ENCODE assay signal across 22 cellular contexts in the genomic region with DNA sequence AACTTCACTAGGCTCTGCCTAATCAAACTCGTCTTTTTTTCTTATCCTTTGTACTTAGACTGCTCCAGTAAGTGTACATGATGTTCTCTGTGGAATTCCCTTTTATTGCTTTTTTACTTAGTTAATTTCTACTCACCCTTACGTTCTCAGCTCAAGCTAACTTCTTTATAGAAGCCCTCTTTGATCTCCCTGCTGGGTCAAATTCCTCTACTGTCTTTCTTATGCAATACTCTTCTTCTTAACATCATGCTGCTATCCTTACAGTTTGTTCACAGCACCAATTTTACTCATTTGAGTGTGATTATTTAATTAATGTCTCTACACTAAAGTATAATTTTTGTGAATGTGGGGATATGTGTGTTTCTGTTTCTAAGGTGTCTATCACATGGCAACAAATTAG.
A peak's percentile ranks its signal among the peaks of the same experiment; 100 is the strongest.
DNase-seq lines count a peak whose midpoint lies in the region; ATAC-seq, FAIRE-seq and TF ChIP-seq lines count a peak whose summit lies in the region.
"Had no signal": no experiment of that assay in that cellular context is flagged by ENCODE, and none has a peak within 500 bp of the region (broad histone marks: within the 10 kb centered on the region; RNA-seq: fewer than 3 reads in every experiment).

No MANE protein-coding gene starts in this region.

- H3K4ac ChIP-seq in H1 (replicated peaks; ENCODE audit: insufficient read length, low read depth, low read length): no peak overlapping the region
- no peak overlapping the region for H3K4ac ChIP-seq in mesendoderm (ENCODE audit: low read depth, low read length)

- no peak overlapping the region for H3K56ac ChIP-seq in H1 (replicated peaks; ENCODE audit: insufficient read length, low read depth, low read length)
- H3K56ac ChIP-seq in mesendoderm (ENCODE audit: low read length): no peak overlapping the region

- H4K91ac ChIP-seq in H1 (replicated peaks; ENCODE audit: insufficient read length, low read length): no peak overlapping the region

- no peak overlapping the region for H2BK12ac ChIP-seq in H1 (ENCODE audit: low read depth, low read length)

- H4K5ac ChIP-seq in H1 (ENCODE audit: insufficient read length, low read depth, low read length) (peak overlapping the region; percentile 36), mesendoderm (ENCODE audit: low read length) (no peak overlapping the region)

- H3K4me1 ChIP-seq in H1 (replicated peaks in 1 of 4; ENCODE audit: control insufficient read depth in 3 of 4, insufficient read depth in 4 of 4, low read length in 3 of 4) (peaks cover 0 to 6% (median 0%) of the 10 kb centered on the region in 4 experiments; a peak in 2 of 7 replicates), mesendoderm (ENCODE audit: control insufficient read depth, low read depth, low read length) (no peaks in the 10 kb centered on the region)
- H3K4me1 ChIP-seq: BE2C, Caco-2 had no signal

- H2BK5ac ChIP-seq in H1 (ENCODE audit: low read depth, low read length) (no peak overlapping the region), mesendoderm (ENCODE audit: low read length) (no peak overlapping the region)

- H3K79me2 ChIP-seq in H1 (ENCODE audit: control insufficient read depth in 1 of 2, insufficient read depth in 2 of 2, low read length in 2 of 2) (no peaks in the 10 kb centered on the region), mesendoderm (ENCODE audit: control insufficient read depth, insufficient read depth, low read length) (no peaks in the 10 kb centered on the region)

- no peak overlapping the region for H2AFZ ChIP-seq in H1 (ENCODE audit: low read length)

- no peak overlapping the region for H3K4me3 ChIP-seq in SK-N-MC
- no peak overlapping the region for H3K4me3 ChIP-seq in H1 (ENCODE audit: extremely low read depth in 1 of 4, insufficient read depth in 2 of 4, low read depth in 3 of 4, low read length in 4 of 4)
- no peak overlapping the region for H3K4me3 ChIP-seq in mesendoderm (ENCODE audit: low read length)

- H3K9ac ChIP-seq in SK-N-MC (ENCODE audit: insufficient read length): no peak overlapping the region
- H3K9ac ChIP-seq in H1 (replicated peaks in 1 of 4; ENCODE audit: extremely low read depth in 1 of 4, low read depth in 3 of 4, low read length in 3 of 4): no peak overlapping the region
- no peak overlapping the region for H3K9ac ChIP-seq in mesendoderm (ENCODE audit: low read length)

- H3K9me3 ChIP-seq in SK-N-MC (ENCODE audit: low read depth, low read length) (no peaks in the 10 kb centered on the region), H1 (ENCODE audit: insufficient read depth in 2 of 2, low read depth in 1 of 2, low read length in 1 of 2) (no peaks in the 10 kb centered on the region)
- H3K9me3 ChIP-seq: BE2C, Caco-2 had no signal

- no peak overlapping the region for H3K14ac ChIP-seq in H1 (ENCODE audit: insufficient read length)

- no peak for TF ChIP-seq EP300 in H1 (IDR thresholded peaks at IDR 0.05; ENCODE audit: borderline replicate concordance in 1 of 2, low read depth in 2 of 2, low read length in 2 of 2)

- no peak for TF ChIP-seq RAD21 in H1 (IDR thresholded peaks at IDR 0.05 in 1 of 2, conservative IDR thresholded peaks at IDR 0.05 in 1 of 2; ENCODE audit: low read depth in 2 of 2, low read length in 2 of 2)

- H2BK120ac ChIP-seq in H1 (replicated peaks; ENCODE audit: low read depth, low read length) (no peak overlapping the region), mesendoderm (ENCODE audit: low read depth, low read length) (no peak overlapping the region)

- ATAC-seq in GM19455 (IDR thresholded peaks at IDR 0.05; ENCODE audit: unreplicated experiment): no peak
- ATAC-seq: HCT116, HepG2 had no signal

- H4K8ac ChIP-seq in H1 (ENCODE audit: extremely low read depth, insufficient read depth, low read length): no peak overlapping the region
- no peak overlapping the region for H4K8ac ChIP-seq in mesendoderm (ENCODE audit: low read depth, low read length)

- H3K23ac ChIP-seq in H1 (ENCODE audit: insufficient read length): no peak overlapping the region
- no peak overlapping the region for H3K23ac ChIP-seq in mesendoderm (ENCODE audit: low read length)

- H3K18ac ChIP-seq in H1 (ENCODE audit: extremely low read depth, low read length): no peak overlapping the region
- no peak overlapping the region for H3K18ac ChIP-seq in mesendoderm (ENCODE audit: low read length)

- no peaks in the 10 kb centered on the region for H3K79me1 ChIP-seq in H1 (ENCODE audit: low read depth, low read length)
- H3K79me1 ChIP-seq in mesendoderm (ENCODE audit: low read length): no peaks in the 10 kb centered on the region

- POLR2A ChIA-PET in H1 (lab: Charles Lee; ENCODE audit: partially characterized antibody): no interaction called here

- H3K27ac ChIP-seq in SK-N-MC: peak overlapping the region; percentile 25; the same call in 1 of the 2 replicates
- no peak overlapping the region for H3K27ac ChIP-seq in H1 (ENCODE audit: low read depth, low read length)
- H3K27ac ChIP-seq in mesendoderm (ENCODE audit: low read depth, low read length): no peak overlapping the region

- FAIRE-seq in H1 (lab: Jason Lieb, UNC): no peak
- FAIRE-seq: A204.1, D721Med, G401.6, GM12891, GM18507, H54, HepG2 had no signal

- H3K4me2 ChIP-seq in H1 (ENCODE audit: insufficient read depth in 1 of 2, low read depth in 2 of 2, low read length in 2 of 2) (no peak overlapping the region), mesendoderm (ENCODE audit: low read length) (no peak overlapping the region)

- no peaks in the 10 kb centered on the region for H4K20me1 ChIP-seq in H1 (replicated peaks in 1 of 2; ENCODE audit: control insufficient read depth in 1 of 2, insufficient read depth in 2 of 2, low read length in 2 of 2)

- H3K23me2 ChIP-seq in H1 (ENCODE audit: low read depth, low read length): no peaks in the 10 kb centered on the region

- no peak for TF ChIP-seq POLR2A in H1 (IDR thresholded peaks at IDR 0.05; ENCODE audit: control extremely low read depth in 1 of 2, low read depth in 2 of 2, low read length in 2 of 2)

- WGBS in H1 (ENCODE audit: extremely low coverage in 1 of 2, insufficient coverage in 1 of 2, insufficient read length in 1 of 2, insufficient replicate concordance in 2 of 2, low coverage in 1 of 2, low lambda C conversion rate in 2 of 2, missing lambda C conversion rate in 1 of 2), 2 experiments: 70% methylated on average over 2 of the region's 2 CpGs; no CpG with 5 or more reads in 1 of the 2 experiments
- WGBS in mesendoderm (ENCODE audit: extremely low coverage, insufficient coverage, low lambda C conversion rate): no CpG with 5 or more reads among the region's 2 CpGs

- TF ChIP-seq CTCF in H1 (IDR thresholded peaks at IDR 0.05; ENCODE audit: control extremely low read depth in 1 of 3, insufficient read depth in 1 of 3, low read depth in 1 of 3, low read length in 3 of 3): no peak

- H3K27me3 ChIP-seq in H1 (replicated peaks in 1 of 4; ENCODE audit: control insufficient read depth in 3 of 4, extremely low read depth in 1 of 4, insufficient read depth in 3 of 4, low read length in 3 of 4): no peaks in the 10 kb centered on the region
- no peaks in the 10 kb centered on the region for H3K27me3 ChIP-seq in mesendoderm (ENCODE audit: insufficient read depth, low read length, poor library complexity)
- H3K27me3 ChIP-seq: BE2C had no signal

- H2BK20ac ChIP-seq in H1 (ENCODE audit: low read length): no peak overlapping the region

- H2BK15ac ChIP-seq in H1 (ENCODE audit: low read length) (no peak overlapping the region), mesendoderm (replicated peaks; ENCODE audit: low read depth) (no peak overlapping the region)

- H3K36me3 ChIP-seq in SK-N-MC (ENCODE audit: insufficient read depth, low read length): no peaks in the 10 kb centered on the region
- no peaks in the 10 kb centered on the region for H3K36me3 ChIP-seq in H1 (ENCODE audit: control insufficient read depth in 2 of 4, insufficient read depth in 4 of 4, low read length in 3 of 4)
- no peaks in the 10 kb centered on the region for H3K36me3 ChIP-seq in mesendoderm (ENCODE audit: control insufficient read depth, insufficient read depth, low read length)
- H3K36me3 ChIP-seq: BE2C had no signal

- no peak overlapping the region for H2AK5ac ChIP-seq in H1 (ENCODE audit: low read depth, low read length)
- no peak overlapping the region for H2AK5ac ChIP-seq in mesendoderm (ENCODE audit: low read length)

- CTCF ChIA-PET in H1 (lab: Charles Lee; ENCODE audit: partially characterized antibody): interaction anchor here (0.7 kb wide), 1 partner anchor 80 kb away, joined by 3 read pairs; no protein-coding TSS in a partner anchor

- DNase-seq in SK-N-MC (ENCODE audit: low read depth, low spot score): no peak
- no peak for DNase-seq in H1 (ENCODE audit: low read depth in 1 of 2, low spot score in 2 of 2)
- DNase-seq in mesendoderm: peak; percentile 13
- no peak for DNase-seq in inferior parietal cortex (ENCODE audit: extremely low spot score)
- DNase-seq in NCI-H2227 treated with DMSO at 0.1 percent for 48 hours (lab: John Stamatoyannopoulos, UW): no peak
- no peak for DNase-seq in NCI-H82 (lab: John Stamatoyannopoulos, UW)
- DNase-seq: ACHN; BE2C; C1 segment of cervical spinal cord; Caco-2; CD4-positive, CD25-positive, alpha-beta regulatory T cell; CD8-positive, alpha-beta memory T cell; KG1 had no signal

TF ChIP-seq in H1, 55 proteins besides CTCF, POLR2A, EP300 and RAD21:
- TF ChIP-seq NANOG (IDR thresholded peaks at IDR 0.05; ENCODE audit: insufficient read depth, low read depth, low read length, poor library complexity, severe bottlenecking) (no peak), GTF2F1 (IDR thresholded peaks at IDR 0.05; ENCODE audit: borderline replicate concordance, low read depth, low read length) (no peak), CEBPB (IDR thresholded peaks at IDR 0.05; ENCODE audit: low read depth, low read length) (peak; percentile 70), RFX5 (IDR thresholded peaks at IDR 0.05; ENCODE audit: borderline replicate concordance, low read depth, low read length) (no peak), CHD1 (IDR thresholded peaks at IDR 0.05; ENCODE audit: low read depth, low read length) (no peak), KDM5A (IDR thresholded peaks at IDR 0.05; ENCODE audit: low read length) (no peak)
- TF ChIP-seq, protein P1, sequence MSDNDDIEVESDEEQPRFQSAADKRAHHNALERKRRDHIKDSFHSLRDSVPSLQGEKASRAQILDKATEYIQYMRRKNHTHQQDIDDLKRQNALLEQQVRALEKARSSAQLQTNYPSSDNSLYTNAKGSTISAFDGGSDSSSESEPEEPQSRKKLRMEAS (IDR thresholded peaks at IDR 0.05): no peak
TF ChIP-seq in H1: peak in this region for 1.
